ENCODE assay signal across 19 cellular contexts in genomic region chr18:2096581-2096980, GRCh38.
"Had no signal": no experiment of that assay in that cellular context is flagged by ENCODE, and none has a peak within 500 bp of the region (broad histone marks: within the 10 kb centered on the region; RNA-seq: fewer than 3 reads in every experiment).

No MANE protein-coding gene starts in this region.

- DNase-seq: activated CD4-positive, alpha-beta memory T cell treated with anti-CD3 and anti-CD28 coated beads for 36 hours; activated CD4-positive, alpha-beta T cell treated with anti-CD3 and anti-CD28 coated beads for 48 hours; activated gamma-delta T cell; activated naive CD4-positive, alpha-beta T cell treated with anti-CD3 and anti-CD28 coated beads, Interleukin-2, amount 50 U/mL, for 16 hours; aorta; effector CD4-positive, alpha-beta T cell; erythroblast; gastrocnemius medialis; hypothalamus; left ventricle myocardium superior; ovary; right cardiac atrium; stimulated activated CD4-positive, alpha-beta T cell treated with anti-CD3 and anti-CD28 coated beads, Interleukin-4, amount 100 ng/mL, for 24 hours; stimulated activated naive CD4-positive, alpha-beta T cell treated with Interleukin-2 at 50 U/mL for 16 hours; upper lobe of left lung had no signal

- H3K27ac Mint-ChIP-seq: activated CD4-positive, alpha-beta memory T cell treated with anti-CD3 and anti-CD28 coated beads for 36 hours; natural killer cell treated with Interleukin-12 subunit alpha and Interleukin-12 subunit beta and Interleukin-15 and Interleukin-18, amount 100 ng/mL, for 72 hours had no signal

- H3K9me3 ChIP-seq: gastrocnemius medialis, ovary, prostate gland, thoracic aorta, upper lobe of left lung had no signal

- H3K27me3 ChIP-seq: cardiac muscle cell, gastrocnemius medialis, ovary, upper lobe of left lung had no signal

- H3K27me3 Mint-ChIP-seq: activated CD4-positive, alpha-beta memory T cell treated with anti-CD3 and anti-CD28 coated beads for 36 hours; natural killer cell treated with Interleukin-12 subunit alpha and Interleukin-12 subunit beta and Interleukin-15 and Interleukin-18, amount 100 ng/mL, for 72 hours had no signal

- H3K4me3 Mint-ChIP-seq: activated CD4-positive, alpha-beta memory T cell treated with anti-CD3 and anti-CD28 coated beads for 36 hours; natural killer cell treated with Interleukin-12 subunit alpha and Interleukin-12 subunit beta and Interleukin-15 and Interleukin-18, amount 100 ng/mL, for 72 hours had no signal

- H3K9me3 Mint-ChIP-seq: activated CD4-positive, alpha-beta memory T cell treated with anti-CD3 and anti-CD28 coated beads for 36 hours; natural killer cell treated with Interleukin-12 subunit alpha and Interleukin-12 subunit beta and Interleukin-15 and Interleukin-18, amount 100 ng/mL, for 72 hours had no signal

- H3K27ac ChIP-seq: cardiac muscle cell, gastrocnemius medialis, ovary, prostate gland, thoracic aorta, upper lobe of left lung had no signal

- H3K4me3 ChIP-seq: cardiac muscle cell, gastrocnemius medialis, ovary, prostate gland, thoracic aorta, upper lobe of left lung had no signal

- H3K36me3 ChIP-seq: cardiac muscle cell, gastrocnemius medialis, ovary, prostate gland, thoracic aorta, upper lobe of left lung had no signal

- H3K36me3 Mint-ChIP-seq: activated CD4-positive, alpha-beta memory T cell treated with anti-CD3 and anti-CD28 coated beads for 36 hours; natural killer cell treated with Interleukin-12 subunit alpha and Interleukin-12 subunit beta and Interleukin-15 and Interleukin-18, amount 100 ng/mL, for 72 hours had no signal

- H3K4me1 ChIP-seq: gastrocnemius medialis, prostate gland, upper lobe of left lung had no signal
